In genomic region chr2:151905963-151906632, GRCh38 we compare ENCODE assay signal across 14 cellular contexts.
DNase-seq lines count a peak whose midpoint lies in the region; ATAC-seq and TF ChIP-seq lines count a peak whose summit lies in the region.
"Had no signal": no experiment of that assay in that cellular context is flagged by ENCODE, and none has a peak within 500 bp of the region (broad histone marks: within the 10 kb centered on the region; RNA-seq: fewer than 3 reads in every experiment).

No MANE protein-coding gene starts in this region.

- no peak for TF ChIP-seq CTCF in mesothelial cell of epicardium (IDR thresholded peaks at IDR 0.05; ENCODE audit: unreplicated experiment)

- ATAC-seq in GM18511 (IDR thresholded peaks at IDR 0.05; ENCODE audit: unreplicated experiment) (peak; percentile 70), GM21390 (IDR thresholded peaks at IDR 0.05; ENCODE audit: unreplicated experiment) (peak; percentile 77), HG03095 (IDR thresholded peaks at IDR 0.05; ENCODE audit: unreplicated experiment) (peak; percentile 86)
- ATAC-seq: CD8-positive, alpha-beta T cell had no signal

- peaks cover 56% of the 10 kb centered on the region for H3K4me1 Mint-ChIP-seq in dendritic cell treated with granulocyte-macrophage colony-stimulating factor and Interleukin-4, amounts not matched to agents 40 ng/mL and 50 ng/mL, for 4 days (ENCODE audit: low read depth)
- H3K4me1 Mint-ChIP-seq in mesothelial cell of epicardium, result peaks cover 26% of the 10 kb centered on the region

- H3K27ac Mint-ChIP-seq in dendritic cell treated with granulocyte-macrophage colony-stimulating factor and Interleukin-4, amounts not matched to agents 40 ng/mL and 50 ng/mL, for 4 days, result peak overlapping the region; percentile 70
- no peak overlapping the region for H3K27ac Mint-ChIP-seq in mesothelial cell of epicardium
- H3K27ac Mint-ChIP-seq: CD8-positive, alpha-beta T cell had no signal

- H3K9me3 Mint-ChIP-seq in dendritic cell treated with granulocyte-macrophage colony-stimulating factor and Interleukin-4, amounts not matched to agents 40 ng/mL and 50 ng/mL, for 4 days, result no peaks in the 10 kb centered on the region
- peaks cover 11% of the 10 kb centered on the region for H3K9me3 Mint-ChIP-seq in mesothelial cell of epicardium
- H3K9me3 Mint-ChIP-seq: CD8-positive, alpha-beta T cell had no signal

- intact Hi-C loops in dendritic cell treated with granulocyte-macrophage colony-stimulating factor and Interleukin-4, amounts not matched to agents 40 ng/mL and 50 ng/mL, for 4 days (cut with micrococcal nuclease), result no loop called here

- no peaks in the 10 kb centered on the region for H3K36me3 Mint-ChIP-seq in dendritic cell treated with granulocyte-macrophage colony-stimulating factor and Interleukin-4, amounts not matched to agents 40 ng/mL and 50 ng/mL, for 4 days (ENCODE audit: low read depth)
- H3K36me3 Mint-ChIP-seq in mesothelial cell of epicardium, result no peaks in the 10 kb centered on the region
- H3K36me3 Mint-ChIP-seq: CD8-positive, alpha-beta T cell had no signal

- no peaks in the 10 kb centered on the region for H3K27me3 Mint-ChIP-seq in dendritic cell treated with granulocyte-macrophage colony-stimulating factor and Interleukin-4, amounts not matched to agents 40 ng/mL and 50 ng/mL, for 4 days
- H3K27me3 Mint-ChIP-seq in mesothelial cell of epicardium (ENCODE audit: low read depth), result no peaks in the 10 kb centered on the region

- DNase-seq in stimulated activated CD4-positive, alpha-beta T cell treated with anti-CD3 and anti-CD28 coated beads, Interleukin-4, amount 100 ng/mL, for 1 hour, result no peak
- DNase-seq in mesothelial cell of epicardium (ENCODE audit: low spot score in 2 of 2, unreplicated experiment in 2 of 2), result no peak
- DNase-seq in NCI-H2196 treated with DMSO at 0.1 percent for 48 hours (lab: John Stamatoyannopoulos, UW; ENCODE audit: unreplicated experiment), result no peak
- no peak for DNase-seq in Ammon's horn (ENCODE audit: low spot score)
- DNase-seq: amygdala; CD8-positive, alpha-beta T cell; islet precursor cell; NCI-H187 treated with DMSO at 0.1 percent for 48 hours; stimulated activated CD4-positive, alpha-beta T cell treated with anti-CD3 and anti-CD28 coated beads, Interleukin-2, amount 100 ng/mL, for 48 hours; tibial artery had no signal

- no peak overlapping the region for H3K4me3 Mint-ChIP-seq in dendritic cell treated with granulocyte-macrophage colony-stimulating factor and Interleukin-4, amounts not matched to agents 40 ng/mL and 50 ng/mL, for 4 days
- no peak overlapping the region for H3K4me3 Mint-ChIP-seq in mesothelial cell of epicardium
- H3K4me3 Mint-ChIP-seq: CD8-positive, alpha-beta T cell had no signal
